In the genomic region with DNA sequence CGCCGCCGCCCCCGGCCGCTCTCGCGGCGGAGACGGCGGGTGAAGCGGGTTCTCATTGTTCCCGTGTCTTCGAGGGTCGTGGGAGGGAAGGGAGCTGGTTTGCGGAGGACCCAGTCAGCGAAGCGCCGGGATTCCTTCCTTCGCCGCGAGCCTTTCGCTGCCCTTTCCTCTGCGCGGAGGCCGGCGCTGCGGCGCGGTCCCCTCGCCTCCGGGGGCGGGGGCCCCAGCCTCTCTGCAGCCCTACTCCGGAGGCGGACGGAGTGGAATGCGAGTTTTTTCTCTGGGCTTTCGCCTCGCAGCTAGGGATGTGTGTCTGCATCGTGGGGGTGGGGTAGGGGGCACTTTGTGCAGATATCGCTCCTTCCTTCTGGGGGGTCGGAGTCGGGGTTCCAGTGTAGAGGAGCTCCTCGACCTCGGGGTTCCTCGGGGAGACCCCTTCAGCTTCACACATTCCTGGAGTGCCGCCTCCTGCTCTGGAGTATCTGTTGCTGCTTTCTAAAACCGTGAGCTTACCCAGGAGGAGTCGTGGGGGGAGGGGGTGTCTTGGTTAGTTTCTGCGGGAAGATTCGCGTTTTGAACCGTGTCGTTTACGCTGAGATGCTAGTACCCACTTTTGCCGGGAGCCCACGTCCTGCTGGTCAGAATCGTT, we compare ENCODE assay signal across 8 cellular contexts. TPM values are rescaled to one million over a fixed set of nuclear protein-coding genes. Genes with fewer than 3 reads are reported as not detected.
A peak's percentile ranks its signal among the peaks of the same experiment; 100 is the strongest.
DNase-seq lines count a peak whose midpoint lies in the region; ATAC-seq, FAIRE-seq and TF ChIP-seq lines count a peak whose summit lies in the region.

No MANE protein-coding gene starts in this region.

- H3K4me3 Mint-ChIP-seq in activated naive CD8-positive, alpha-beta T cell, result peak overlapping the region; percentile 90

- FAIRE-seq in GM12892 (lab: Jason Lieb, UNC), result peak; percentile 90

- no peaks in the 10 kb centered on the region for H3K36me3 Mint-ChIP-seq in activated naive CD8-positive, alpha-beta T cell

- H3K4me1 ChIP-seq in cardiac muscle cell (ENCODE audit: low read depth), result peaks cover 12% of the 10 kb centered on the region

- H3K4me3 ChIP-seq in cardiac muscle cell, result peak overlapping the region; percentile 91

- intact Hi-C loops in posterior cingulate gyrus (cut with DNase I), result loop anchor here (2.0 kb wide), 1 partner anchor 111 kb away; the partner anchor contains the start of genes SWT1 and TRMT1L

- peak; percentile 43 for DNase-seq in A172 (ENCODE audit: low spot score)
- peak; percentile 22 for DNase-seq in GM12892 (ENCODE audit: insufficient read length)
- DNase-seq in NCI-H82 treated with DMSO at 0.1 percent for 48 hours (lab: John Stamatoyannopoulos, UW; ENCODE audit: unreplicated experiment), result peak; percentile 41
- peak; percentile 44 to 81 for DNase-seq in cardiac muscle cell (ENCODE audit: low read depth in 1 of 2, low spot score in 1 of 2)
- peak in 8 of 10 donors; percentile 16 to 79 (median 32) for DNase-seq in posterior cingulate gyrus
- DNase-seq in NCI-H2081 treated with DMSO at 0.1 percent for 48 hours (lab: John Stamatoyannopoulos, UW), result no peak

- peaks cover 6% of the 10 kb centered on the region for H3K27me3 ChIP-seq in cardiac muscle cell

- peak overlapping the region; percentile 92 for H3K27ac ChIP-seq in cardiac muscle cell

- no peaks in the 10 kb centered on the region for H3K9me3 Mint-ChIP-seq in activated naive CD8-positive, alpha-beta T cell (ENCODE audit: low read depth)

- peaks cover 55% of the 10 kb centered on the region for H3K4me1 Mint-ChIP-seq in activated naive CD8-positive, alpha-beta T cell (ENCODE audit: low read depth)

- no peak for TF ChIP-seq POLR2A in GM12892 (IDR thresholded peaks at IDR 0.05; ENCODE audit: low read depth, low read length)

- H3K27ac Mint-ChIP-seq in activated naive CD8-positive, alpha-beta T cell, result peak overlapping the region; percentile 76

- no peaks in the 10 kb centered on the region for H3K27me3 Mint-ChIP-seq in activated naive CD8-positive, alpha-beta T cell

- ATAC-seq in HG02973 (IDR thresholded peaks at IDR 0.05; ENCODE audit: unreplicated experiment), result peak; percentile 31

- no peaks in the 10 kb centered on the region for H3K9me3 ChIP-seq in cardiac muscle cell (ENCODE audit: low read depth)

- no peak for TF ChIP-seq CTCF in cardiac muscle cell (IDR thresholded peaks at IDR 0.05; ENCODE audit: low read depth, low read length)

- no peaks in the 10 kb centered on the region for H3K36me3 ChIP-seq in cardiac muscle cell

RNA-seq across cellular contexts. Expression of gene RNF2, which starts 0.6 kb away (rescaled TPM):
- total RNA-seq in A172 (2014; rRNA removed; shearing (Covaris generic)), result 17.1 and 18.8 TPM in 2 replicates
- 13.3 TPM for polyA plus RNA-seq in GM12892 (2012; ENCODE audit: missing spikeins)
- 20.0 and 26.8 TPM in 2 replicates for total RNA-seq in cardiac muscle cell
- 27.4 and 34.4 TPM in 2 replicates for polyA plus RNA-seq in cardiac muscle cell
